ENCODE assay signal across 10 cellular contexts in genomic region chr1:36320291-36320758, GRCh38. TPM values are rescaled to one million over a fixed set of nuclear protein-coding genes. Genes with fewer than 3 reads are reported as not detected.
DNase-seq lines count a peak whose midpoint lies in the region; ATAC-seq, FAIRE-seq and TF ChIP-seq lines count a peak whose summit lies in the region.
"Had no signal": no experiment of that assay in that cellular context is flagged by ENCODE, and none has a peak within 500 bp of the region (broad histone marks: within the 10 kb centered on the region; RNA-seq: fewer than 3 reads in every experiment).

No MANE protein-coding gene starts in this region.

- H3K27me3 ChIP-seq in iPS-18a (ENCODE audit: control insufficient read depth, insufficient read depth, low read length) (peaks cover 57% of the 10 kb centered on the region), subcutaneous abdominal adipose tissue (ENCODE audit: control insufficient read depth in 5 of 5, insufficient read depth in 4 of 5, low read length in 5 of 5) (no peaks in the 10 kb centered on the region)

- peaks cover 24% of the 10 kb centered on the region for H3K4me1 Mint-ChIP-seq in activated CD4-positive, alpha-beta T cell treated with anti-CD3 and anti-CD28 coated beads, Interleukin-2, amount 10 ng/mL, durations not matched to agents 7 days and 5 days
- H3K4me1 Mint-ChIP-seq in activated T-helper 17 cell treated with anti-CD3 and anti-CD28 coated beads, Interleukin-2, amount 50 U/mL, for 72 hours, result peaks cover 21% of the 10 kb centered on the region

- H3K4me3 ChIP-seq in iPS-18a (ENCODE audit: low read length) (peak overlapping the region; percentile 67), subcutaneous abdominal adipose tissue (ENCODE audit: low read depth in 1 of 5, low read length in 5 of 5) (peak overlapping the region; percentile 24 to 77 (median 42))
- H3K4me3 ChIP-seq: PC-9 had no signal

- no peak for DNase-seq in activated CD4-positive, alpha-beta T cell treated with anti-CD3 and anti-CD28 coated beads, Interleukin-2, amount 10 ng/mL, durations not matched to agents 7 days and 5 days
- DNase-seq in activated CD4-positive, alpha-beta T cell treated with anti-CD3 and anti-CD28 coated beads, Interleukin-2, amount 50 U/mL, for 4 hours, result no peak
- DNase-seq in H54 (ENCODE audit: insufficient read length, low spot score), result no peak
- no peak for DNase-seq in HUDEP-2 (lab: John Stamatoyannopoulos, UW; ENCODE audit: unreplicated experiment in 76 of 76)
- DNase-seq: PC-9 had no signal

- H3K9ac ChIP-seq in iPS-18a (ENCODE audit: low read length), result no peak overlapping the region
- peak overlapping the region in 2 of 5 donors; percentile 43 to 52 for H3K9ac ChIP-seq in subcutaneous abdominal adipose tissue (ENCODE audit: low read length in 5 of 5)

- H3K36me3 ChIP-seq in iPS-18a (ENCODE audit: control insufficient read depth, low read depth, low read length), result no peaks in the 10 kb centered on the region
- peaks cover 0 to 3% (median 0%) of the 10 kb centered on the region in 5 donors for H3K36me3 ChIP-seq in subcutaneous abdominal adipose tissue (ENCODE audit: control insufficient read depth in 5 of 5, insufficient read depth in 5 of 5, low read length in 5 of 5)

- no peak for FAIRE-seq in H54 (lab: Jason Lieb, UNC)
- FAIRE-seq: keratinocyte had no signal

- CTCF ChIA-PET in activated CD4-positive, alpha-beta T cell treated with anti-CD3 and anti-CD28 coated beads, Interleukin-2, amount 10 ng/mL, durations not matched to agents 7 days and 5 days (lab: Charles Lee), result interaction anchor here (1.2 to 1.6 kb wide), 3 partner anchors 9 to 171 kb away, joined by 3 to 7 read pairs (median 4); partner anchors contain the start of genes SH3D21 and TRAPPC3

- H3K27ac ChIP-seq in iPS-18a (ENCODE audit: low read length) (no peak overlapping the region), subcutaneous abdominal adipose tissue (ENCODE audit: low read depth, low read length) (no peak overlapping the region)
- H3K27ac ChIP-seq: PC-9 had no signal

- H3K4me1 ChIP-seq in iPS-18a (ENCODE audit: control insufficient read depth, low read depth, low read length), result peaks cover 8% of the 10 kb centered on the region
- H3K4me1 ChIP-seq in subcutaneous abdominal adipose tissue (ENCODE audit: control insufficient read depth in 5 of 5, insufficient read depth in 5 of 5, low read length in 5 of 5), result peaks cover 2 to 42% (median 37%) of the 10 kb centered on the region in 5 donors

- H3K36me3 Mint-ChIP-seq in activated CD4-positive, alpha-beta T cell treated with anti-CD3 and anti-CD28 coated beads, Interleukin-2, amount 10 ng/mL, durations not matched to agents 7 days and 5 days (ENCODE audit: low read depth), result no peaks in the 10 kb centered on the region
- peaks cover 49% of the 10 kb centered on the region for H3K36me3 Mint-ChIP-seq in activated T-helper 17 cell treated with anti-CD3 and anti-CD28 coated beads, Interleukin-2, amount 50 U/mL, for 72 hours (ENCODE audit: low read depth)

- H3K27ac Mint-ChIP-seq in activated CD4-positive, alpha-beta T cell treated with anti-CD3 and anti-CD28 coated beads, Interleukin-2, amount 10 ng/mL, durations not matched to agents 7 days and 5 days, result no peak overlapping the region
- H3K27ac Mint-ChIP-seq in activated T-helper 17 cell treated with anti-CD3 and anti-CD28 coated beads, Interleukin-2, amount 50 U/mL, for 72 hours, result peak overlapping the region; percentile 84

- no peaks in the 10 kb centered on the region for H3K9me3 Mint-ChIP-seq in activated CD4-positive, alpha-beta T cell treated with anti-CD3 and anti-CD28 coated beads, Interleukin-2, amount 10 ng/mL, durations not matched to agents 7 days and 5 days
- no peaks in the 10 kb centered on the region for H3K9me3 Mint-ChIP-seq in activated T-helper 17 cell treated with anti-CD3 and anti-CD28 coated beads, Interleukin-2, amount 50 U/mL, for 72 hours

- peak overlapping the region; percentile 7 for H3K4me3 Mint-ChIP-seq in activated CD4-positive, alpha-beta T cell treated with anti-CD3 and anti-CD28 coated beads, Interleukin-2, amount 10 ng/mL, durations not matched to agents 7 days and 5 days
- H3K4me3 Mint-ChIP-seq in activated T-helper 17 cell treated with anti-CD3 and anti-CD28 coated beads, Interleukin-2, amount 50 U/mL, for 72 hours, result peak overlapping the region; percentile 71

- ATAC-seq in activated T-helper 17 cell treated with anti-CD3 and anti-CD28 coated beads, Interleukin-2, amount 50 U/mL, for 72 hours (replicated peaks), result no peak
- ATAC-seq in HG03196 (IDR thresholded peaks at IDR 0.05; ENCODE audit: unreplicated experiment), result no peak

- POLR2A ChIA-PET in activated CD4-positive, alpha-beta T cell treated with anti-CD3 and anti-CD28 coated beads, Interleukin-2, amount 10 ng/mL, durations not matched to agents 7 days and 5 days (lab: Charles Lee), result no interaction called here

- peaks cover 6% of the 10 kb centered on the region for H3K27me3 Mint-ChIP-seq in activated CD4-positive, alpha-beta T cell treated with anti-CD3 and anti-CD28 coated beads, Interleukin-2, amount 10 ng/mL, durations not matched to agents 7 days and 5 days
- H3K27me3 Mint-ChIP-seq in activated T-helper 17 cell treated with anti-CD3 and anti-CD28 coated beads, Interleukin-2, amount 50 U/mL, for 72 hours, result no peaks in the 10 kb centered on the region

- no peaks in the 10 kb centered on the region for H3K9me3 ChIP-seq in iPS-18a (ENCODE audit: control insufficient read depth, low read depth, low read length)
- no peaks in the 10 kb centered on the region for H3K9me3 ChIP-seq in subcutaneous abdominal adipose tissue (ENCODE audit: control insufficient read depth in 5 of 5, low read length in 5 of 5)

- no peak for TF ChIP-seq POLR2A in H54 (IDR thresholded peaks at IDR 0.05; ENCODE audit: low read depth, low read length)

RNA-seq across cellular contexts. Expression of gene EVA1B, which starts 3.1 kb away (rescaled TPM):
- total RNA-seq in activated CD4-positive, alpha-beta T cell treated with anti-CD3 and anti-CD28 coated beads, Interleukin-2, amount 10 ng/mL, durations not matched to agents 7 days and 5 days, result 1 to 10 TPM; 7.3 to 9.3 TPM
- total RNA-seq in activated T-helper 17 cell treated with anti-CD3 and anti-CD28 coated beads, Interleukin-2, amount 50 U/mL, for 72 hours, result 1 to 10 TPM; 2.5 to 5.6 TPM

RNA-seq across cellular contexts. Expression of gene SH3D21, which starts 14.2 kb away (rescaled TPM):
- 1 to 10 TPM; 6.5 to 6.9 TPM for total RNA-seq in activated CD4-positive, alpha-beta T cell treated with anti-CD3 and anti-CD28 coated beads, Interleukin-2, amount 10 ng/mL, durations not matched to agents 7 days and 5 days
- total RNA-seq in activated T-helper 17 cell treated with anti-CD3 and anti-CD28 coated beads, Interleukin-2, amount 50 U/mL, for 72 hours, result 100 to 1,000 TPM in 1 of 2 donors, 10 to 100 TPM in 1; 24.4 to 245 TPM
